24 cellular contexts compared by ENCODE assay signal in genomic region chr15:100770781-100771584, GRCh38.
A peak's percentile ranks its signal among the peaks of the same experiment; 100 is the strongest.
DNase-seq lines count a peak whose midpoint lies in the region; ATAC-seq and TF ChIP-seq lines count a peak whose summit lies in the region.
"Had no signal": no experiment of that assay in that cellular context is flagged by ENCODE, and none has a peak within 500 bp of the region (broad histone marks: within the 10 kb centered on the region; RNA-seq: fewer than 3 reads in every experiment).

No MANE protein-coding gene starts in this region.

- peak overlapping the region; percentile 56 for H4K91ac ChIP-seq in mesenchymal stem cell (ENCODE audit: low read length)

- H3K36me3 ChIP-seq in mesenchymal stem cell (ENCODE audit: control insufficient read depth in 1 of 2, insufficient read depth in 2 of 2, low read depth in 1 of 2, low read length in 2 of 2) (no peaks in the 10 kb centered on the region), upper lobe of right lung (no peaks in the 10 kb centered on the region)
- H3K36me3 ChIP-seq: left ventricle myocardium inferior, ovary had no signal

- DNase-seq in GM10266 (ENCODE audit: extremely low spot score) (peak; percentile 5), SK-N-DZ (ENCODE audit: low spot score) (peak; percentile 62), mesenchymal stem cell (no peak), upper lobe of right lung (peak; percentile 32), RKO (ENCODE audit: low spot score) (no peak), GM19238 (ENCODE audit: insufficient read length, low spot score) (no peak), NCI-H146 treated with DMSO at 0.1 percent for 48 hours (lab: John Stamatoyannopoulos, UW; ENCODE audit: unreplicated experiment) (no peak)
- DNase-seq: activated CD4-positive, alpha-beta T cell treated with anti-CD3 and anti-CD28 coated beads for 48 hours; activated gamma-delta T cell; activated T-cell treated with anti-CD3 and anti-CD28 coated beads, Interleukin-2, amount 50 U/mL, for 24 hours; CD4-positive, CD25-positive, alpha-beta regulatory T cell; glutamatergic neuron; IMR-90; islet precursor cell; left ventricle myocardium inferior; natural killer cell; NCI-H1048; NCI-H1694 treated with DMSO at 0.1 percent for 48 hours; NCI-H524 treated with DMSO at 0.1 percent for 48 hours; stimulated activated CD4-positive, alpha-beta T cell treated with anti-CD3 and anti-CD28 coated beads, Interleukin-2, amount 100 ng/mL, for 48 hours; trophoblast cell had no signal

- H3K4me1 ChIP-seq in mesenchymal stem cell (ENCODE audit: control insufficient read depth, insufficient read depth, low read depth, low read length) (peaks cover 2% of the 10 kb centered on the region), upper lobe of right lung (no peaks in the 10 kb centered on the region)
- H3K4me1 ChIP-seq: left ventricle myocardium inferior had no signal

- H2BK12ac ChIP-seq in mesenchymal stem cell (ENCODE audit: low read length in 2 of 2), result no peak overlapping the region

- H3K27me3 ChIP-seq in mesenchymal stem cell (ENCODE audit: control insufficient read depth in 1 of 2, insufficient read depth in 1 of 2, low read length in 2 of 2) (peaks cover 0 to 8% of the 10 kb centered on the region in 2 experiments), upper lobe of right lung (no peaks in the 10 kb centered on the region)
- H3K27me3 ChIP-seq: ovary had no signal

- peak overlapping the region in 1 of 2 experiments; percentile 37 for H3K18ac ChIP-seq in mesenchymal stem cell (ENCODE audit: low read depth in 1 of 2, low read length in 2 of 2)

- intact Hi-C loops in upper lobe of right lung (cut with DNase I), result no loop called here

- H3K79me1 ChIP-seq in mesenchymal stem cell (replicated peaks; ENCODE audit: low read length, poor library complexity, severe bottlenecking), result no peaks in the 10 kb centered on the region

- no peak for ATAC-seq in upper lobe of right lung
- ATAC-seq: natural killer cell had no signal

- no peak overlapping the region for H2AK5ac ChIP-seq in mesenchymal stem cell (ENCODE audit: low read length, severe bottlenecking)

- 96% methylated on average over 10 of the region's 12 CpGs for WGBS in mesenchymal stem cell

- peak overlapping the region; percentile 6 for H4K8ac ChIP-seq in mesenchymal stem cell (ENCODE audit: low read length)

- TF ChIP-seq CTCF in GM10266 (IDR thresholded peaks at IDR 0.05; ENCODE audit: control insufficient read depth, insufficient read depth, low read depth, missing control alignments) (no peak), upper lobe of right lung (IDR thresholded peaks at IDR 0.05) (no peak)

- H3K23ac ChIP-seq in mesenchymal stem cell (ENCODE audit: low read length in 2 of 2), result no peak overlapping the region

- H2BK120ac ChIP-seq in mesenchymal stem cell (ENCODE audit: low read depth, low read length), result no peak overlapping the region

- no peak overlapping the region for H3K27ac ChIP-seq in mesenchymal stem cell (ENCODE audit: low read length, poor library complexity, severe bottlenecking)
- no peak overlapping the region for H3K27ac ChIP-seq in upper lobe of right lung
- H3K27ac ChIP-seq: left ventricle myocardium inferior, ovary, SK-N-MC had no signal

- H2BK5ac ChIP-seq in mesenchymal stem cell (ENCODE audit: low read depth, low read length, poor library complexity, severe bottlenecking), result no peak overlapping the region

- no peak overlapping the region for H3K4me2 ChIP-seq in mesenchymal stem cell (ENCODE audit: low read length, poor library complexity, severe bottlenecking)
- H3K4me2 ChIP-seq: GM23338 had no signal

- H3K4ac ChIP-seq in mesenchymal stem cell (ENCODE audit: low read depth in 1 of 2, low read length in 2 of 2), result no peak overlapping the region

- H3K9ac ChIP-seq in mesenchymal stem cell (ENCODE audit: low read length), result no peak overlapping the region

- no peak overlapping the region for H2BK15ac ChIP-seq in mesenchymal stem cell (ENCODE audit: low read depth, poor library complexity, severe bottlenecking)

- H3K9me3 ChIP-seq in mesenchymal stem cell (ENCODE audit: control insufficient read depth, low read length) (no peaks in the 10 kb centered on the region), upper lobe of right lung (no peaks in the 10 kb centered on the region)
- H3K9me3 ChIP-seq: left ventricle myocardium inferior, ovary had no signal

- no peak overlapping the region for H3K14ac ChIP-seq in mesenchymal stem cell (ENCODE audit: low read length in 2 of 2)

- H3K4me3 ChIP-seq in mesenchymal stem cell (ENCODE audit: insufficient read depth in 1 of 2, low read depth in 1 of 2, low read length in 2 of 2), result no peak overlapping the region
- no peak overlapping the region for H3K4me3 ChIP-seq in upper lobe of right lung
- H3K4me3 ChIP-seq: GM23338, left ventricle myocardium inferior, ovary, SK-N-MC had no signal

- H2AFZ ChIP-seq in mesenchymal stem cell (ENCODE audit: low read depth, low read length), result no peak overlapping the region
- H2AFZ ChIP-seq: GM23338 had no signal

Comparison
In these comparisons a context has a peak if more than half of its experiments do, and no peak if none do; other contexts are left out.
1. DNase-seq: peak in GM10266 (single experiment), SK-N-DZ (single experiment) and upper lobe of right lung (single experiment); none in mesenchymal stem cell (single experiment), RKO (single experiment), GM19238 (single experiment) and NCI-H146 treated with DMSO at 0.1 percent for 48 hours (single experiment).